ENCODE assay signal across 8 cellular contexts in the genomic region with DNA sequence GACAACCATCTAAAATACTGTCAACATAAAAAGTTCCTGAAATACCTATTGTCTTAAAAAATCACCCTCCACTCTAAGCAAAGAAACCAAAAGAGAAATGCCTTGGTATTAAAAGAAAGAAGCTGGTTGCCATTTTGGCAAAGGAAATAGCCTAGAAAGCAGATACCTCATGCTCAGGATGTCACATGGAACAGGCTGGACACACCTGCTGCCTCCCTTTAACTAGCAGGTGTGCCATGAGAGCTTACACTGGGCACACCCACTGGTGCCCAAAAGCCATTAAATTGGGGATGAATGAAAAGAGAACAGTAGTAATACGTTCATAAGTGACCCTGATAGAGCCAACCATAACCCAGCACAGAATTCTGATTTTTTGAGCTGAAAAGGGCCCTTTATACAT. TPM values are rescaled to one million over a fixed set of nuclear protein-coding genes. Genes with fewer than 3 reads are reported as not detected.
DNase-seq lines count a peak whose midpoint lies in the region; ATAC-seq and TF ChIP-seq lines count a peak whose summit lies in the region.

No MANE protein-coding gene starts in this region.

- H3K9me3 ChIP-seq in breast epithelium (no peaks in the 10 kb centered on the region), neuronal stem cell (replicated peaks in 1 of 2; ENCODE audit: control insufficient read depth in 2 of 2, insufficient read depth in 1 of 2, low read depth in 1 of 2, low read length in 2 of 2) (no peaks in the 10 kb centered on the region)

- WGBS in neuronal stem cell (ENCODE audit: extremely low coverage in 2 of 2, insufficient read length in 2 of 2, insufficient replicate concordance in 1 of 2), 2 donors, result no CpG with 5 or more reads among the region's 1 CpG

- no peak overlapping the region for H2AFZ ChIP-seq in neuronal stem cell (ENCODE audit: low read length)

- H2AK5ac ChIP-seq in neuronal stem cell (ENCODE audit: low read depth, low read length), result no peak overlapping the region

- peak overlapping the region; percentile 19 for H2BK5ac ChIP-seq in neuronal stem cell (ENCODE audit: low read length)

- intact Hi-C loops in breast epithelium (cut with DNase I; ENCODE audit: low total_unique reads), result no loop called here

- H3K4ac ChIP-seq in neuronal stem cell (ENCODE audit: low read length), result no peak overlapping the region

- H3K4me2 ChIP-seq in neuronal stem cell (ENCODE audit: insufficient read depth, low read length, poor library complexity, severe bottlenecking), result no peak overlapping the region

- H2BK15ac ChIP-seq in neuronal stem cell (ENCODE audit: low read length), result no peak overlapping the region

- H3K36me3 ChIP-seq in breast epithelium, result no peaks in the 10 kb centered on the region
- no peaks in the 10 kb centered on the region for H3K36me3 ChIP-seq in neuronal stem cell (replicated peaks in 1 of 2; ENCODE audit: control insufficient read depth in 2 of 2, insufficient read depth in 2 of 2, low read length in 2 of 2)

- H2BK120ac ChIP-seq in neuronal stem cell (ENCODE audit: low read depth, low read length), result no peak overlapping the region

- no peak overlapping the region for H2BK12ac ChIP-seq in neuronal stem cell (ENCODE audit: low read length)

- no peak overlapping the region for H3K23ac ChIP-seq in neuronal stem cell (ENCODE audit: low read depth, low read length, poor library complexity)

- H3K4me1 ChIP-seq in breast epithelium (peaks cover 3 to 4% of the 10 kb centered on the region in 2 donors), neuronal stem cell (ENCODE audit: control insufficient read depth in 2 of 2, insufficient read depth in 1 of 2, low read depth in 1 of 2, low read length in 2 of 2) (peaks cover 7 to 10% of the 10 kb centered on the region in 2 donors)

- H3K27ac ChIP-seq in breast epithelium (no peak overlapping the region), neuronal stem cell (replicated peaks; ENCODE audit: low read length) (no peak overlapping the region)

- H3K18ac ChIP-seq in neuronal stem cell (ENCODE audit: low read length), result no peak overlapping the region

- DNase-seq in DMS79 (lab: John Stamatoyannopoulos, UW), result peak; percentile 16
- DNase-seq in NCI-H2029 treated with DMSO at 0.1 percent for 48 hours (lab: John Stamatoyannopoulos, UW), result peak; percentile 44
- DNase-seq in breast epithelium (ENCODE audit: low spot score in 2 of 2), result no peak
- DNase-seq in neuronal stem cell (ENCODE audit: low spot score), result no peak
- DNase-seq in T1000 (lab: John Stamatoyannopoulos, UW), result no peak
- DNase-seq in NOMO-1 treated with DMSO at 0.1 percent for 48 hours (lab: John Stamatoyannopoulos, UW; ENCODE audit: unreplicated experiment), result no peak

- peaks cover 1% of the 10 kb centered on the region for H3K79me1 ChIP-seq in neuronal stem cell (ENCODE audit: low read depth, low read length)

- H3K4me3 ChIP-seq in breast epithelium (peak overlapping the region; percentile 86 to 96 (median 89)), neuronal stem cell (ENCODE audit: low read length in 2 of 2) (no peak overlapping the region)

- no peak overlapping the region for H3K14ac ChIP-seq in neuronal stem cell (ENCODE audit: low read length)

- H3K27me3 ChIP-seq in breast epithelium (no peaks in the 10 kb centered on the region), neuronal stem cell (ENCODE audit: control insufficient read depth in 3 of 3, insufficient read depth in 3 of 3, low read depth in 1 of 3, low read length in 3 of 3) (peaks cover 0 to 16% (median 0%) of the 10 kb centered on the region in 3 experiments)

- no peak for TF ChIP-seq CTCF in breast epithelium (IDR thresholded peaks at IDR 0.05)

- no peak overlapping the region for H4K8ac ChIP-seq in neuronal stem cell (ENCODE audit: low read depth, low read length)

- no peak overlapping the region for H3K9ac ChIP-seq in neuronal stem cell (ENCODE audit: low read depth, low read length, poor library complexity)

- TF ChIP-seq POLR2A in breast epithelium (IDR thresholded peaks at IDR 0.05), result no peak

- ATAC-seq in GM19351 (IDR thresholded peaks at IDR 0.05; ENCODE audit: unreplicated experiment), result no peak
- ATAC-seq in HG03354 (IDR thresholded peaks at IDR 0.05; ENCODE audit: poor library complexity, severe bottlenecking, unreplicated experiment), result no peak

- no peak overlapping the region for H4K91ac ChIP-seq in neuronal stem cell (ENCODE audit: low read depth, low read length, poor library complexity)

RNA-seq across cellular contexts. Expression of a gene that starts 1.5 kb away (rescaled TPM):
- total RNA-seq in breast epithelium, result 10 to 100 TPM; 14.6 to 18.6 (median 15.4) TPM
- polyA plus RNA-seq in neuronal stem cell (2013, experiment 1 of 2), result 5.6 TPM
- 5.7 TPM for polyA plus RNA-seq in neuronal stem cell (2013, experiment 2 of 2)

Comparison
In these comparisons a context has a peak if more than half of its experiments do, and no peak if none do; other contexts are left out.
1. DNase-seq: peak in DMS79 (single experiment) and NCI-H2029 treated with DMSO at 0.1 percent for 48 hours (single experiment); none in breast epithelium (0 of 2), neuronal stem cell (single experiment), T1000 (single experiment) and NOMO-1 treated with DMSO at 0.1 percent for 48 hours (single experiment).
2. H3K4me3 ChIP-seq: peak in breast epithelium (3 of 3); none in neuronal stem cell (0 of 2).